ENCODE assay signal across 8 cellular contexts in genomic region chr18:2883137-2883671, GRCh38. TPM values are rescaled to one million over a fixed set of nuclear protein-coding genes. Genes with fewer than 3 reads are reported as not detected.
DNase-seq lines count a peak whose midpoint lies in the region; ATAC-seq and TF ChIP-seq lines count a peak whose summit lies in the region.

No MANE protein-coding gene starts in this region.

- peak overlapping the region; percentile 14 to 36 for H3K4me3 ChIP-seq in CD4-positive, alpha-beta memory T cell (ENCODE audit: low read length in 2 of 2)
- H3K4me3 ChIP-seq in lung, result no peak overlapping the region
- H3K4me3 ChIP-seq in Karpas-422 (ENCODE audit: low read length), result no peak overlapping the region

- peak overlapping the region in 7 of 8 donors; percentile 61 to 83 (median 77) for H3K4me3 Mint-ChIP-seq in CD4-positive, alpha-beta memory T cell

- 40 to 50% methylated on average over 8 of the region's 8 CpGs for WGBS in lung, 2 donors

- no peak overlapping the region for H2AFZ ChIP-seq in Karpas-422 (ENCODE audit: low read length)

- H3K9ac ChIP-seq in Karpas-422 (ENCODE audit: low read length), result no peak overlapping the region

- peak; percentile 45 to 62 (median 53) for DNase-seq in CD4-positive, alpha-beta memory T cell
- peak; percentile 53 to 63 for DNase-seq in activated CD4-positive, alpha-beta T cell treated with anti-CD3 and anti-CD28 coated beads, Interleukin-2, amount 50 U/mL, for 48 hours
- DNase-seq in lung (ENCODE audit: low spot score), result peak; percentile 27
- no peak for DNase-seq in HK-2 (ENCODE audit: unreplicated experiment)
- no peak for DNase-seq in Karpas-422
- no peak for DNase-seq in DMS 273 (lab: John Stamatoyannopoulos, UW; ENCODE audit: unreplicated experiment)

- H3K27ac Mint-ChIP-seq in CD4-positive, alpha-beta memory T cell, result peak overlapping the region; percentile 87 to 96 (median 92)

- H3K36me3 ChIP-seq in CD4-positive, alpha-beta memory T cell (ENCODE audit: insufficient read depth, low read length), result no peaks in the 10 kb centered on the region
- H3K36me3 ChIP-seq in lung (ENCODE audit: control insufficient read depth in 2 of 2, insufficient read depth in 2 of 2, low read length in 2 of 2) (no peaks in the 10 kb centered on the region), Karpas-422 (ENCODE audit: insufficient read depth, low read length) (no peaks in the 10 kb centered on the region)

- H3K27me3 Mint-ChIP-seq in CD4-positive, alpha-beta memory T cell, result no peaks in the 10 kb centered on the region

- peaks cover 5 to 10% of the 10 kb centered on the region in 2 donors for H3K36me3 Mint-ChIP-seq in CD4-positive, alpha-beta memory T cell

- no peaks in the 10 kb centered on the region for H3K79me2 ChIP-seq in Karpas-422 (ENCODE audit: low read length)

- H3K9me2 ChIP-seq in Karpas-422 (replicated peaks; ENCODE audit: insufficient read depth, low read length), result no peaks in the 10 kb centered on the region

- intact Hi-C loops in CD4-positive, alpha-beta memory T cell (cut with micrococcal nuclease), result loop anchor here (5.0 kb wide), 1 partner anchor 36 kb away; the partner anchor contains the start of gene EMILIN2

- H3K27ac ChIP-seq in CD4-positive, alpha-beta memory T cell (ENCODE audit: low read depth, low read length), result peak overlapping the region; percentile 57
- H3K27ac ChIP-seq in lung (ENCODE audit: low read depth in 1 of 2, low read length in 1 of 2) (peak overlapping the region in 1 of 2 donors; percentile 14), Karpas-422 (ENCODE audit: low read length) (no peak overlapping the region)

- peak; percentile 66 for ATAC-seq in HG02623 (IDR thresholded peaks at IDR 0.05; ENCODE audit: unreplicated experiment)
- ATAC-seq in lung (ENCODE audit: insufficient read depth, low FRiP score), result no peak
- ATAC-seq in HG03457 (IDR thresholded peaks at IDR 0.05; ENCODE audit: unreplicated experiment), result no peak

- no peaks in the 10 kb centered on the region for H3K27me3 ChIP-seq in CD4-positive, alpha-beta memory T cell (ENCODE audit: insufficient read depth, low read length)
- H3K27me3 ChIP-seq in lung (ENCODE audit: control insufficient read depth, insufficient read depth), result no peaks in the 10 kb centered on the region
- no peaks in the 10 kb centered on the region for H3K27me3 ChIP-seq in Karpas-422 (ENCODE audit: low read length)

- peaks cover 22 to 66% (median 40%) of the 10 kb centered on the region in 4 donors for H3K4me1 Mint-ChIP-seq in CD4-positive, alpha-beta memory T cell

- H3K9me3 Mint-ChIP-seq in CD4-positive, alpha-beta memory T cell, result peaks cover 0 to 13% (median 9%) of the 10 kb centered on the region in 8 donors

- H4K20me1 ChIP-seq in Karpas-422 (ENCODE audit: insufficient read depth, low read depth, low read length), result no peaks in the 10 kb centered on the region

- H3K4me2 ChIP-seq in Karpas-422 (ENCODE audit: low read depth, low read length, poor library complexity, severe bottlenecking), result no peak overlapping the region

- CTCF ChIA-PET in CD4-positive, alpha-beta memory T cell (lab: Charles Lee; ENCODE audit: partially characterized antibody), result interaction anchor here (0.9 to 2.0 kb wide), 4 partner anchors 12 to 180 kb away, joined by 3 to 7 read pairs (median 4); no protein-coding TSS in a partner anchor

- H3K9me3 ChIP-seq in CD4-positive, alpha-beta memory T cell (ENCODE audit: control insufficient read depth in 1 of 2, low read length in 2 of 2), result no peaks in the 10 kb centered on the region
- H3K9me3 ChIP-seq in lung (ENCODE audit: control insufficient read depth in 2 of 2, insufficient read depth in 1 of 2, low read length in 1 of 2), result no peaks in the 10 kb centered on the region
- no peaks in the 10 kb centered on the region for H3K9me3 ChIP-seq in Karpas-422 (ENCODE audit: low read length)

- H3K4me1 ChIP-seq in CD4-positive, alpha-beta memory T cell (ENCODE audit: insufficient read depth, low read length), result peaks cover 44% of the 10 kb centered on the region
- H3K4me1 ChIP-seq in lung (ENCODE audit: control insufficient read depth in 2 of 2, insufficient read depth in 2 of 2, low read length in 2 of 2), result no peaks in the 10 kb centered on the region
- H3K4me1 ChIP-seq in Karpas-422 (ENCODE audit: low read length), result no peaks in the 10 kb centered on the region

- POLR2A ChIA-PET in CD4-positive, alpha-beta memory T cell (lab: Charles Lee; ENCODE audit: partially characterized antibody), result interaction anchor here (0.5 to 3.0 kb wide), 15 partner anchors 9 to 711 kb away, joined by 3 to 14 read pairs (median 4); no protein-coding TSS in a partner anchor

- no peak for TF ChIP-seq CTCF in lung (IDR thresholded peaks at IDR 0.05; ENCODE audit: control extremely low read depth, extremely low read depth)

RNA-seq across cellular contexts. Expression of gene EMILIN2, which starts 36.4 kb away (rescaled TPM):
- total RNA-seq in CD4-positive, alpha-beta memory T cell, result 10 to 100 TPM in 1 of 2 experiments, 1 to 10 TPM in 1; 9.5 to 11.4 TPM
- polyA plus RNA-seq in CD4-positive, alpha-beta memory T cell, result 1 to 10 TPM; 4.9 to 7.7 TPM
- 10 to 100 TPM; 13.9 to 63.2 TPM for total RNA-seq in lung
- polyA plus RNA-seq in lung, result 10 to 100 TPM; 13.5 to 58.0 TPM
- 1.8 and 2.3 TPM in 2 replicates for total RNA-seq in Karpas-422 (2014; rRNA removed; shearing (Covaris generic); ENCODE audit: low replicate concordance)

Comparison
In these comparisons a context has a peak if more than half of its experiments do, and no peak if none do; other contexts are left out.
1. DNase-seq: peak in CD4-positive, alpha-beta memory T cell (5 of 5), activated CD4-positive, alpha-beta T cell treated with anti-CD3 and anti-CD28 coated beads, Interleukin-2, amount 50 U/mL, for 48 hours (2 of 2) and lung (single experiment); none in HK-2 (single experiment), Karpas-422 (single experiment) and DMS 273 (single experiment).
2. H3K4me3 ChIP-seq: peak in CD4-positive, alpha-beta memory T cell (2 of 2); none in lung (single experiment) and Karpas-422 (single experiment).